33 cellular contexts compared by ENCODE assay signal in the genomic region with DNA sequence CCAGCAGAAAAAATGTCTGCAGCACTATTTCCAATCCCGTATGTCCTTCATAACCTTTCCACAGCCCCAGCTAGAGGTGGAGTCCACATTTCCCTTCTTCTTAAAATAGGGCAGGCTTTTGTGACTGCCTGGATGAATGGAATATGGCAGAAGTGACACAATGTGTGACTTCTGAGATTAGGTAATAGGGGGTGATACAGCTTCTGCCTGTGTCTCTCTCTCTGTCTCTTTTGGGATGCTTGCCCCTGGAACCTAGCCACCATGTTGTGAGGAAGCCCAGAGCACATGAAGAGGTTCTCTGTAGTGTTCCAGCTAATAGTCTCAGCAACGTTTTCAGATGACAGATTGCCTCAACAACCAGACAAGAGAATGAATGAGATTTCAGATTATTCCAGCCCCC. TPM values are rescaled to one million over a fixed set of nuclear protein-coding genes. Genes with fewer than 3 reads are reported as not detected.
"Had no signal": no experiment of that assay in that cellular context is flagged by ENCODE, and none has a peak within 500 bp of the region (broad histone marks: within the 10 kb centered on the region; RNA-seq: fewer than 3 reads in every experiment).

No MANE protein-coding gene starts in this region.

- DNase-seq: activated B cell treated with CpG ODN at 0.5 μM for 24 hours; activated CD4-positive, alpha-beta T cell treated with anti-CD3 and anti-CD28 coated beads for 1 hour; activated CD4-positive, alpha-beta T cell treated with anti-CD3 and anti-CD28 coated beads, Interleukin-2, amount 10 ng/mL, durations not matched to agents 24 days and 14 days; activated CD4-positive, alpha-beta T cell treated with anti-CD3 and anti-CD28 coated beads, Interleukin-2, amount 50 U/mL, for 48 hours; activated CD8-positive, alpha-beta memory T cell treated with anti-CD3 and anti-CD28 coated beads for 24 hours; activated effector memory CD4-positive, alpha-beta T cell treated with anti-CD3 and anti-CD28 coated beads, Interleukin-2, amount 50 U/mL, for 16 hours; activated naive CD4-positive, alpha-beta T cell treated with Interleukin-2 at 50 U/mL for 16 hours; activated naive CD8-positive, alpha-beta T cell treated with anti-CD3 and anti-CD28 coated beads, Interleukin-2, amount 50 U/mL, for 24 hours; activated T-cell treated with anti-CD3 and anti-CD28 coated beads, Interleukin-2, amount 50 U/mL, for 4 hours; amniotic stem cell; body of pancreas; KG1; NCI-H1092; NCI-H1417 treated with DMSO at 0.1 percent for 48 hours; NCI-H1694; NCI-H2029; NCI-H2107; NCI-H2171 treated with DMSO at 0.1 percent for 48 hours; NCI-H510A; NCI-H526 treated with DMSO at 0.1 percent for 48 hours; NCI-H82; NK-92 treated with Interleukin-12 subunit alpha and Interleukin-12 subunit beta, amount 100 ng/mL, for 24 hours; SIG-M5; T-cell; T-helper 2 cell; T1000 had no signal

- H3K4me1 ChIP-seq: ascending aorta, body of pancreas had no signal

- H3K27ac ChIP-seq: ascending aorta, body of pancreas, SK-N-MC had no signal

- H3K27me3 ChIP-seq: ascending aorta, body of pancreas had no signal

- H3K4me3 ChIP-seq: ascending aorta, body of pancreas, SK-N-MC had no signal

- ATAC-seq: activated naive CD4-positive, alpha-beta T cell treated with anti-CD3 and anti-CD28 coated beads, Interleukin-2, amount 50 U/mL, for 72 hours; activated naive CD8-positive, alpha-beta T cell treated with anti-CD3 and anti-CD28 coated beads, Interleukin-2, amount 50 U/mL, for 24 hours; activated T-cell treated with anti-CD3 and anti-CD28 coated beads, Interleukin-2, amount 50 U/mL, for 4 hours; body of pancreas; PC-3; T-cell had no signal

- H3K36me3 ChIP-seq: ascending aorta had no signal

- FAIRE-seq: TTC549 had no signal

- H3K9me3 ChIP-seq: ascending aorta, body of pancreas had no signal

RNA-seq across cellular contexts. Expression of a gene that starts 51.4 kb away (rescaled TPM):
- total RNA-seq: LHCN-M2, M059J, PC-3 had no signal
